In genomic region chr15:51243774-51244173, GRCh38 we compare ENCODE assay signal across 11 cellular contexts.
DNase-seq lines count a peak whose midpoint lies in the region; ATAC-seq and TF ChIP-seq lines count a peak whose summit lies in the region.
"Had no signal": no experiment of that assay in that cellular context is flagged by ENCODE, and none has a peak within 500 bp of the region (broad histone marks: within the 10 kb centered on the region; RNA-seq: fewer than 3 reads in every experiment).

No MANE protein-coding gene starts in this region.

- H3K9me3 ChIP-seq in Loucy (ENCODE audit: insufficient read depth, low read depth, low read length) (no peaks in the 10 kb centered on the region), adipocyte (ENCODE audit: control insufficient read depth, low read length) (no peaks in the 10 kb centered on the region), colonic mucosa (no peaks in the 10 kb centered on the region), aorta (ENCODE audit: control insufficient read depth, low read length) (no peaks in the 10 kb centered on the region)
- H3K9me3 ChIP-seq: upper lobe of right lung had no signal

- no peaks in the 10 kb centered on the region for H3K27me3 ChIP-seq in Loucy (ENCODE audit: insufficient read depth, low read length, poor library complexity, severe bottlenecking)
- H3K27me3 ChIP-seq in adipocyte (replicated peaks; ENCODE audit: control insufficient read depth, insufficient read depth, low read length) = no peaks in the 10 kb centered on the region
- H3K27me3 ChIP-seq in colonic mucosa = no peaks in the 10 kb centered on the region
- H3K27me3 ChIP-seq in aorta (ENCODE audit: control insufficient read depth in 1 of 2, insufficient read depth in 2 of 2, low read length in 1 of 2) = no peaks in the 10 kb centered on the region

- no peaks in the 10 kb centered on the region for H3K36me3 ChIP-seq in Loucy (ENCODE audit: insufficient read depth, low read length)
- H3K36me3 ChIP-seq in adipocyte (ENCODE audit: control insufficient read depth, insufficient read depth, low read length, severe bottlenecking) = no peaks in the 10 kb centered on the region
- no peaks in the 10 kb centered on the region for H3K36me3 ChIP-seq in colonic mucosa
- H3K36me3 ChIP-seq in aorta (ENCODE audit: control insufficient read depth in 1 of 2, insufficient read depth in 2 of 2, low read length in 1 of 2) = no peaks in the 10 kb centered on the region
- H3K36me3 ChIP-seq: upper lobe of right lung had no signal

- peak overlapping the region; percentile 8 for H3K9ac ChIP-seq in Loucy (ENCODE audit: low read depth, low read length, poor library complexity, severe bottlenecking)
- no peak overlapping the region for H3K9ac ChIP-seq in adipocyte (ENCODE audit: low read length)
- H3K9ac ChIP-seq in colonic mucosa (ENCODE audit: low read depth in 2 of 2, low read length in 2 of 2) = no peak overlapping the region

- intact Hi-C loops in colonic mucosa (cut with DNase I) (no loop called here), aorta (cut with DNase I) (no loop called here)

- peak overlapping the region; percentile 28 for H3K4me2 ChIP-seq in Loucy (ENCODE audit: low read depth, low read length, poor library complexity, severe bottlenecking)

- DNase-seq in activated naive CD4-positive, alpha-beta T cell treated with anti-CD3 and anti-CD28 coated beads, Interleukin-2, amount 50 U/mL, for 72 hours (ENCODE audit: low spot score in 2 of 2) = no peak
- DNase-seq in activated naive CD4-positive, alpha-beta T cell (lab: John Stamatoyannopoulos, UW) = no peak
- peak; percentile 17 for DNase-seq in adipocyte (ENCODE audit: low read depth)
- DNase-seq in stimulated activated naive CD8-positive, alpha-beta T cell treated with anti-CD3 and anti-CD28 coated beads, Interleukin-15, Interleukin-2, amounts not matched to agents 100 U/mL and 50 U/mL, for 24 hours = no peak
- DNase-seq in NCI-H2081 treated with DMSO at 0.1 percent for 48 hours (lab: John Stamatoyannopoulos, UW) = no peak
- DNase-seq in colonic mucosa = no peak
- DNase-seq in aorta = no peak
- DNase-seq: NCI-H2029, T-helper 9 cell, upper lobe of right lung had no signal

- H3K79me2 ChIP-seq in Loucy (ENCODE audit: insufficient read depth, low read length) = no peaks in the 10 kb centered on the region

- no peaks in the 10 kb centered on the region for H4K20me1 ChIP-seq in Loucy (ENCODE audit: insufficient read depth, low read length, poor library complexity, severe bottlenecking)

- ATAC-seq in activated naive CD4-positive, alpha-beta T cell treated with anti-CD3 and anti-CD28 coated beads, Interleukin-2, amount 50 U/mL, for 72 hours = peak; percentile 31 to 88
- peak; percentile 65 for ATAC-seq in stimulated activated naive CD8-positive, alpha-beta T cell treated with anti-CD3 and anti-CD28 coated beads, Interleukin-15, Interleukin-2, amounts not matched to agents 100 U/mL and 50 U/mL, for 24 hours
- ATAC-seq in aorta (ENCODE audit: low FRiP score) = no peak
- ATAC-seq: upper lobe of right lung had no signal

- H3K36me3 Mint-ChIP-seq in activated naive CD4-positive, alpha-beta T cell treated with anti-CD3 and anti-CD28 coated beads, Interleukin-2, amount 50 U/mL, for 72 hours = no peaks in the 10 kb centered on the region

- H3K27ac ChIP-seq in colonic mucosa (no peak overlapping the region), aorta (ENCODE audit: low read depth in 1 of 2, low read length in 2 of 2) (no peak overlapping the region)
- H3K27ac ChIP-seq: upper lobe of right lung had no signal

- peak overlapping the region; percentile 31; the same call in 1 of the 2 replicates for H2AFZ ChIP-seq in Loucy (ENCODE audit: low read length)

- H3K4me1 ChIP-seq in Loucy (ENCODE audit: insufficient read depth, low read length, poor library complexity, severe bottlenecking) (peaks cover 51% of the 10 kb centered on the region), adipocyte (ENCODE audit: control insufficient read depth, insufficient read depth, low read length) (peaks cover 31% of the 10 kb centered on the region), colonic mucosa (no peaks in the 10 kb centered on the region), aorta (ENCODE audit: control insufficient read depth in 1 of 2, insufficient read depth in 2 of 2, low read length in 2 of 2) (no peaks in the 10 kb centered on the region)
- H3K4me1 ChIP-seq: upper lobe of right lung had no signal

- H3K4me3 ChIP-seq in Loucy (ENCODE audit: low read length, poor library complexity, severe bottlenecking) (no peak overlapping the region), adipocyte (ENCODE audit: low read length) (no peak overlapping the region), colonic mucosa (no peak overlapping the region), aorta (ENCODE audit: low read length in 2 of 2) (no peak overlapping the region)
- H3K4me3 ChIP-seq: upper lobe of right lung had no signal

- no peak for TF ChIP-seq CTCF in Loucy (conservative IDR thresholded peaks at IDR 0.05; ENCODE audit: low read length)
- no peak for TF ChIP-seq CTCF in colonic mucosa (IDR thresholded peaks at IDR 0.05)

- peak overlapping the region in 1 of 2 donors; percentile 50 for H3K27ac Mint-ChIP-seq in activated naive CD4-positive, alpha-beta T cell treated with anti-CD3 and anti-CD28 coated beads, Interleukin-2, amount 50 U/mL, for 72 hours

- peaks cover 3% of the 10 kb centered on the region; the same call in 1 of the 2 replicates for H3F3A ChIP-seq in Loucy (ENCODE audit: low read depth)

- no peaks in the 10 kb centered on the region for H3K9me3 Mint-ChIP-seq in activated naive CD4-positive, alpha-beta T cell treated with anti-CD3 and anti-CD28 coated beads, Interleukin-2, amount 50 U/mL, for 72 hours

- H3K9me2 ChIP-seq in Loucy (replicated peaks; ENCODE audit: low read depth, low read length) = no peaks in the 10 kb centered on the region
